In genomic region chr3:197224034-197224444, GRCh38 we compare ENCODE assay signal across 7 cellular contexts.
A peak's percentile ranks its signal among the peaks of the same experiment; 100 is the strongest.
DNase-seq lines count a peak whose midpoint lies in the region; ATAC-seq and TF ChIP-seq lines count a peak whose summit lies in the region.

No MANE protein-coding gene starts in this region.

- H3K27me3 ChIP-seq in PC-9 (ENCODE audit: insufficient read depth, low read depth) = no peaks in the 10 kb centered on the region

- POLR2A ChIA-PET in PC-9 (lab: Charles Lee; ENCODE audit: unreplicated experiment) = interaction anchor here (0.6 kb wide), 1 partner anchor 33 kb away, joined by 3 read pairs; no protein-coding TSS in a partner anchor

- BruUV-seq in PC-9 (replicated peaks; lab: Mats Ljungman, UMichigan) = no TSS peak

- H3K4me1 ChIP-seq in PC-9 (replicated peaks; ENCODE audit: insufficient read depth) = peaks cover 12% of the 10 kb centered on the region; the same call in 1 of the 2 replicates

- no peaks in the 10 kb centered on the region for H3K9me2 ChIP-seq in PC-9 (ENCODE audit: insufficient read depth)

- peak overlapping the region in 1 of 3 experiments; percentile 28 for H3K27ac Mint-ChIP-seq in nephron

- peaks cover 34% of the 10 kb centered on the region for H3K4me1 Mint-ChIP-seq in nephron

- no peaks in the 10 kb centered on the region for H3K36me3 ChIP-seq in PC-9 (ENCODE audit: low read depth)

- no peaks in the 10 kb centered on the region for H3K36me3 Mint-ChIP-seq in nephron (ENCODE audit: low read depth)

- H3K4me2 ChIP-seq in PC-9 = no peak overlapping the region

- no peak overlapping the region for H3K4me3 Mint-ChIP-seq in nephron

- no peak overlapping the region for H3K4me3 ChIP-seq in PC-9
- H3K4me3 ChIP-seq in epithelial cell of proximal tubule (ENCODE audit: low read depth, low read length) = no peak overlapping the region

- H3K9me3 Mint-ChIP-seq in nephron = no peaks in the 10 kb centered on the region

- intact Hi-C loops in PC-9 (cut with micrococcal nuclease; ENCODE audit: unreplicated experiment) = loop anchor here (1.0 kb wide), 2 partner anchors 230 to 286 kb away; no protein-coding TSS in a partner anchor

- H3F3A ChIP-seq in PC-9 (ENCODE audit: insufficient read depth, low read depth) = peaks cover 70% of the 10 kb centered on the region

- CTCF ChIA-PET in PC-9 (lab: Charles Lee) = interaction anchor here (0.6 to 1.2 kb wide), 3 partner anchors 230 to 393 kb away, joined by 3 to 6 read pairs (median 3); no protein-coding TSS in a partner anchor

- no peaks in the 10 kb centered on the region for H3K9me3 ChIP-seq in PC-9 (ENCODE audit: insufficient read depth, low read depth)

- peaks cover 87% of the 10 kb centered on the region for H4K20me1 ChIP-seq in PC-9 (ENCODE audit: insufficient read depth)

- no peak overlapping the region for H2AFZ ChIP-seq in PC-9

- H3K27ac ChIP-seq in PC-9 = no peak overlapping the region

- H3K27me3 Mint-ChIP-seq in nephron (ENCODE audit: low read depth) = no peaks in the 10 kb centered on the region

- no peak for TF ChIP-seq POLR2A in GM18505 (IDR thresholded peaks at IDR 0.05; ENCODE audit: borderline replicate concordance, extremely low read depth, insufficient read depth, insufficient read length)

- peaks cover 98% of the 10 kb centered on the region for H3K79me2 ChIP-seq in PC-9 (ENCODE audit: low read depth)

- peak; percentile 91 for TF ChIP-seq CTCF in PC-9 (conservative IDR thresholded peaks at IDR 0.05)
- TF ChIP-seq CTCF in epithelial cell of proximal tubule (conservative IDR thresholded peaks at IDR 0.05; ENCODE audit: low read depth, low read length) = peak; percentile 66
- TF ChIP-seq CTCF in nephron (IDR thresholded peaks at IDR 0.05; ENCODE audit: unreplicated experiment in 3 of 3) = peak; percentile 63 to 82 (median 69)

- no peak for ATAC-seq in GM18505 (IDR thresholded peaks at IDR 0.05; ENCODE audit: unreplicated experiment)
- ATAC-seq in GM18511 (IDR thresholded peaks at IDR 0.05; ENCODE audit: unreplicated experiment) = no peak

- DNase-seq in DMS79 treated with DMSO at 0.1 percent for 48 hours (lab: John Stamatoyannopoulos, UW) = peak; percentile 73
- peak; percentile 37 for DNase-seq in HuH-7 (ENCODE audit: low spot score)
- peak; percentile 14 to 62 for DNase-seq in PC-9
- DNase-seq in epithelial cell of proximal tubule (ENCODE audit: low read depth) = no peak
